Comparison of ENCODE assay signal across 23 cellular contexts in genomic region chr12:96103067-96103650, GRCh38.
DNase-seq lines count a peak whose midpoint lies in the region; ATAC-seq and TF ChIP-seq lines count a peak whose summit lies in the region.
"Had no signal": no experiment of that assay in that cellular context is flagged by ENCODE, and none has a peak within 500 bp of the region (broad histone marks: within the 10 kb centered on the region; RNA-seq: fewer than 3 reads in every experiment).

No MANE protein-coding gene starts in this region.

- 46 to 54% methylated on average over 8 of the region's 8 CpGs for WGBS in heart right ventricle, 2 donors
- 57 to 81% methylated on average over 8 of the region's 8 CpGs for WGBS in sigmoid colon, 2 donors

- DNase-seq in Daoy (ENCODE audit: low read depth) (peak; percentile 12), astrocyte of the hippocampus (ENCODE audit: low read depth, low spot score) (peak; percentile 28), heart right ventricle (peak; percentile 32 to 44), sigmoid colon (peak; percentile 62), NCI-H774 (lab: John Stamatoyannopoulos, UW) (no peak), NCI-H1436 (lab: John Stamatoyannopoulos, UW) (no peak), MG63 (no peak)
- no peak for DNase-seq in effector CD4-positive, alpha-beta T cell
- DNase-seq: activated CD4-positive, alpha-beta memory T cell treated with anti-CD3 and anti-CD28 coated beads for 36 hours; activated naive CD8-positive, alpha-beta T cell treated with anti-CD3 and anti-CD28 coated beads, Interleukin-2, amount 10 ng/mL, durations not matched to agents 7 days and 5 days; activated T-cell treated with anti-CD3 and anti-CD28 coated beads, Interleukin-2, amount 50 U/mL, for 1 hour; H9; hippocampal formation; kidney; NCI-H1092; NCI-H2107; NCI-H524; SIG-M5; stimulated activated naive CD4-positive, alpha-beta T cell treated with Interleukin-2 at 50 U/mL for 16 hours; transverse colon had no signal

- intact Hi-C loops in heart right ventricle (cut with DNase I): loop anchor here in 1 of 10 donors (10.0 kb wide), 1 partner anchor 62 kb away; no protein-coding TSS in a partner anchor
- intact Hi-C loops in sigmoid colon (cut with DNase I): no loop called here

- H3K27ac ChIP-seq in heart right ventricle: peak overlapping the region in 6 of 10 donors; percentile 18 to 70 (median 52)
- H3K27ac ChIP-seq in sigmoid colon: no peak overlapping the region
- H3K27ac ChIP-seq: cardiac muscle cell, HL-60, transverse colon, VCaP had no signal

- H3K36me3 ChIP-seq in heart right ventricle (no peaks in the 10 kb centered on the region), sigmoid colon (no peaks in the 10 kb centered on the region), MG63 (no peaks in the 10 kb centered on the region)
- H3K36me3 ChIP-seq: cardiac muscle cell, transverse colon had no signal

- H3K4me3 ChIP-seq in heart right ventricle (no peak overlapping the region), sigmoid colon (no peak overlapping the region), MG63 (no peak overlapping the region)
- H3K4me3 ChIP-seq: cardiac muscle cell, transverse colon had no signal

- H3K4me1 ChIP-seq in heart right ventricle (peaks cover 4 to 49% (median 34%) of the 10 kb centered on the region in 9 donors), sigmoid colon (no peaks in the 10 kb centered on the region)

- TF ChIP-seq EP300 in sigmoid colon (IDR thresholded peaks at IDR 0.05): no peak

- TF ChIP-seq CTCF in heart right ventricle (IDR thresholded peaks at IDR 0.05) (no peak), sigmoid colon (IDR thresholded peaks at IDR 0.05) (no peak)

- H3K9me3 ChIP-seq in heart right ventricle (no peaks in the 10 kb centered on the region), sigmoid colon (no peaks in the 10 kb centered on the region), MG63 (no peaks in the 10 kb centered on the region)
- H3K9me3 ChIP-seq: transverse colon had no signal

- peak in 5 of 8 donors; percentile 43 to 65 (median 52) for ATAC-seq in heart right ventricle

- no peak for TF ChIP-seq POLR2A in sigmoid colon (IDR thresholded peaks at IDR 0.05)

- H3K27me3 ChIP-seq in heart right ventricle (no peaks in the 10 kb centered on the region), sigmoid colon (no peaks in the 10 kb centered on the region), MG63 (no peaks in the 10 kb centered on the region)
- H3K27me3 ChIP-seq: cardiac muscle cell, transverse colon had no signal

Comparison
In these comparisons a context has a peak if more than half of its experiments do, and no peak if none do; other contexts are left out.
1. DNase-seq: peak in Daoy (single experiment), astrocyte of the hippocampus (single experiment), heart right ventricle (2 of 2) and sigmoid colon (single experiment); none in effector CD4-positive, alpha-beta T cell (single experiment), NCI-H774 (single experiment), NCI-H1436 (single experiment) and MG63 (single experiment).
2. H3K27ac ChIP-seq: peak in heart right ventricle (6 of 10); none in sigmoid colon (0 of 4).